1 cellular context compared by ENCODE assay signal in the genomic region with DNA sequence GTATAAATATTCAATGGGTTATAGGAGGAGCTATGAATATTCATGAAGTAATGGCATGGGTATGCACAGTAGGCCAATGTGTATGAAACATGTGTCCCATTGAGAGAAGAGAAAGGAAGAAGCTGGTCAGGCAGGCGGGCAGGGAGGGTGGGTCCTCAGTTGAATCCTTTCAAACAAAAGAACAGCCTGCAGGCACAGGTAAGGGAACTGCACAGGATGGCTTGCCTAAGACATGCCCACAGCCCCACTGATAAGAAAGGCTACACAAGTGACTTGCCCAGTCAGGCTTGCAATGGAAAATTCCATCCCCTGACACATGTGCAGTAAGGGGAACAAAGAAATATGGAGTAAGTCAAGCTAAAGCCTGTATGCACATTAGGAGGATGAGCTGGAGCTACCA.
TF ChIP-seq lines count a peak whose summit lies in the region.

No MANE protein-coding gene starts in this region.

TF ChIP-seq in WTC11, 78 proteins besides CTCF, POLR2A, EP300 and RAD21 (continued from another document):
- TF ChIP-seq, protein P1, sequence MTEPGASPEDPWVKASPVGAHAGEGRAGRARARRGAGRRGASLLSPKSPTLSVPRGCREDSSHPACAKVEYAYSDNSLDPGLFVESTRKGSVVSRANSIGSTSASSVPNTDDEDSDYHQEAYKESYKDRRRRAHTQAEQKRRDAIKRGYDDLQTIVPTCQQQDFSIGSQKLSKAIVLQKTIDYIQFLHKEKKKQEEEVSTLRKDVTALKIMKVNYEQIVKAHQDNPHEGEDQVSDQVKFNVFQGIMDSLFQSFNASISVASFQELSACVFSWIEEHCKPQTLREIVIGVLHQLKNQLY (CRISPR knock-in tag; IDR thresholded peaks at IDR 0.05) = no peak
- no peak for TF ChIP-seq EMX1 (CRISPR knock-in tag; IDR thresholded peaks at IDR 0.05)
- no peak for TF ChIP-seq GRHL2 (CRISPR knock-in tag; IDR thresholded peaks at IDR 0.05; ENCODE audit: insufficient replicate concordance, severe bottlenecking)
- no peak for TF ChIP-seq ZNF317 (CRISPR knock-in tag; IDR thresholded peaks at IDR 0.05; ENCODE audit: borderline replicate concordance, low read depth)
- no peak for TF ChIP-seq CREB1 (CRISPR knock-in tag; IDR thresholded peaks at IDR 0.05)
- no peak for TF ChIP-seq SP1 (CRISPR knock-in tag; conservative IDR thresholded peaks at IDR 0.05)
- no peak for TF ChIP-seq ATF1 (CRISPR knock-in tag; IDR thresholded peaks at IDR 0.05)
- TF ChIP-seq, protein P2, sequence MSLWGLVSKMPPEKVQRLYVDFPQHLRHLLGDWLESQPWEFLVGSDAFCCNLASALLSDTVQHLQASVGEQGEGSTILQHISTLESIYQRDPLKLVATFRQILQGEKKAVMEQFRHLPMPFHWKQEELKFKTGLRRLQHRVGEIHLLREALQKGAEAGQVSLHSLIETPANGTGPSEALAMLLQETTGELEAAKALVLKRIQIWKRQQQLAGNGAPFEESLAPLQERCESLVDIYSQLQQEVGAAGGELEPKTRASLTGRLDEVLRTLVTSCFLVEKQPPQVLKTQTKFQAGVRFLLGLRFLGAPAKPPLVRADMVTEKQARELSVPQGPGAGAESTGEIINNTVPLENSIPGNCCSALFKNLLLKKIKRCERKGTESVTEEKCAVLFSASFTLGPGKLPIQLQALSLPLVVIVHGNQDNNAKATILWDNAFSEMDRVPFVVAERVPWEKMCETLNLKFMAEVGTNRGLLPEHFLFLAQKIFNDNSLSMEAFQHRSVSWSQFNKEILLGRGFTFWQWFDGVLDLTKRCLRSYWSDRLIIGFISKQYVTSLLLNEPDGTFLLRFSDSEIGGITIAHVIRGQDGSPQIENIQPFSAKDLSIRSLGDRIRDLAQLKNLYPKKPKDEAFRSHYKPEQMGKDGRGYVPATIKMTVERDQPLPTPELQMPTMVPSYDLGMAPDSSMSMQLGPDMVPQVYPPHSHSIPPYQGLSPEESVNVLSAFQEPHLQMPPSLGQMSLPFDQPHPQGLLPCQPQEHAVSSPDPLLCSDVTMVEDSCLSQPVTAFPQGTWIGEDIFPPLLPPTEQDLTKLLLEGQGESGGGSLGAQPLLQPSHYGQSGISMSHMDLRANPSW (CRISPR knock-in tag; conservative IDR thresholded peaks at IDR 0.05; ENCODE audit: low read depth) = no peak
- TF ChIP-seq ZNF232 (CRISPR knock-in tag; IDR thresholded peaks at IDR 0.05) = no peak
- no peak for TF ChIP-seq ZNF263 (CRISPR knock-in tag; IDR thresholded peaks at IDR 0.05; ENCODE audit: low read depth)
